In genomic region chr7:87219545-87220025, GRCh38 we compare ENCODE assay signal across 8 cellular contexts. TPM values are rescaled to one million over a fixed set of nuclear protein-coding genes. Genes with fewer than 3 reads are reported as not detected.
DNase-seq lines count a peak whose midpoint lies in the region; ATAC-seq lines count a peak whose summit lies in the region.

TMEM243 (minus strand) TSS chr7:87219732; CDS start chr7:87219503, 229 bp downstream.

- peaks cover 22% of the 10 kb centered on the region for H3K27me3 ChIP-seq in ACC112 (ENCODE audit: insufficient read depth, low read length)

- H3K9me3 Mint-ChIP-seq in activated CD4-positive, alpha-beta memory T cell treated with anti-CD3 and anti-CD28 coated beads for 36 hours, result no peaks in the 10 kb centered on the region

- H3K27ac ChIP-seq in ACC112 (ENCODE audit: low read depth, low read length), result peak within 1 kb of the TSS; percentile 44

- H3K36me3 ChIP-seq in ACC112 (ENCODE audit: insufficient read depth, low read length), result 0 out of 2 replicates have a peak, but pooled peaks cover 6% of the 10 kb centered on the region

- intact Hi-C loops in activated CD4-positive, alpha-beta memory T cell treated with anti-CD3 and anti-CD28 coated beads for 36 hours (cut with micrococcal nuclease), result loop anchor here (1.0 to 5.0 kb wide), 6 partner anchors 17 to 998 kb away; partner anchors contain the start of genes ADAM22 and CROT

- DNase-seq in NCI-H774 (lab: John Stamatoyannopoulos, UW) (peak; percentile 42), ecto neural progenitor cell (ENCODE audit: low spot score) (peak; percentile 71), lung microvascular endothelial cell (ENCODE audit: low read depth in 2 of 2) (peak; percentile 36 to 83)
- peak; percentile 90 for DNase-seq in activated CD4-positive, alpha-beta memory T cell treated with anti-CD3 and anti-CD28 coated beads for 36 hours
- DNase-seq in stimulated activated CD8-positive, alpha-beta memory T cell treated with anti-CD3 and anti-CD28 coated beads, Interleukin-12 subunit alpha, Interleukin-12 subunit beta, amount 100 ng/mL, for 1 hour (ENCODE audit: low read depth), result peak; percentile 72

- H3K4me3 Mint-ChIP-seq in activated CD4-positive, alpha-beta memory T cell treated with anti-CD3 and anti-CD28 coated beads for 36 hours, result peak within 1 kb of the TSS; percentile 99

- POLR2A ChIA-PET in activated CD4-positive, alpha-beta memory T cell treated with anti-CD3 and anti-CD28 coated beads for 36 hours (lab: Charles Lee), result interaction anchor here (1.0 to 7.3 kb wide), 7 partner anchors 11 to 285 kb away, joined by 3 to 104 read pairs (median 5); partner anchors contain the start of genes CROT and DMTF1

- H3K79me2 ChIP-seq in ACC112 (ENCODE audit: control insufficient read depth, insufficient read depth, low read length, unreplicated experiment), result peaks cover 26% of the 10 kb centered on the region

- ATAC-seq in GM18519 (IDR thresholded peaks at IDR 0.05; ENCODE audit: low FRiP score, unreplicated experiment), result peak; percentile 34
- peak; percentile 60 for ATAC-seq in HG03045 (IDR thresholded peaks at IDR 0.05; ENCODE audit: unreplicated experiment)

- peaks cover 32% of the 10 kb centered on the region for H3K4me1 Mint-ChIP-seq in activated CD4-positive, alpha-beta memory T cell treated with anti-CD3 and anti-CD28 coated beads for 36 hours (ENCODE audit: low read depth)

- peak within 1 kb of the TSS; percentile 97 for H3K4me3 ChIP-seq in ACC112 (ENCODE audit: low read depth, low read length)

- H3K27me3 Mint-ChIP-seq in activated CD4-positive, alpha-beta memory T cell treated with anti-CD3 and anti-CD28 coated beads for 36 hours, result no peaks in the 10 kb centered on the region

- CTCF ChIA-PET in activated CD4-positive, alpha-beta memory T cell treated with anti-CD3 and anti-CD28 coated beads for 36 hours (lab: Charles Lee), result interaction anchor here (0.9 to 5.9 kb wide), 5 partner anchors 17 to 160 kb away, joined by 3 to 53 read pairs (median 4); partner anchors contain the start of genes DMTF1 and ELAPOR2

- H3K4me1 ChIP-seq in ACC112 (ENCODE audit: control insufficient read depth, insufficient read depth, low read length, unreplicated experiment), result peaks cover 13% of the 10 kb centered on the region

- peaks cover 21% of the 10 kb centered on the region for H3K36me3 Mint-ChIP-seq in activated CD4-positive, alpha-beta memory T cell treated with anti-CD3 and anti-CD28 coated beads for 36 hours

- peak within 1 kb of the TSS; percentile 98 for H2AFZ ChIP-seq in ACC112 (ENCODE audit: low read length, unreplicated experiment)

- peak within 1 kb of the TSS; percentile 96 for H3K27ac Mint-ChIP-seq in activated CD4-positive, alpha-beta memory T cell treated with anti-CD3 and anti-CD28 coated beads for 36 hours

RNA-seq across cellular contexts. Expression of gene TMEM243, which starts in this region (rescaled TPM):
- total RNA-seq in activated CD4-positive, alpha-beta memory T cell treated with anti-CD3 and anti-CD28 coated beads for 36 hours, result 10 to 100 TPM; 44.7 to 47.8 TPM
- 4.2 and 10.2 TPM in 2 replicates for total RNA-seq in lung microvascular endothelial cell

Comparison
In these comparisons a context has a peak if more than half of its experiments do, and no peak if none do; other contexts are left out.
1. Peak in every context shown above with its lines: DNase-seq, ATAC-seq, H3K4me3 ChIP-seq and H3K27ac ChIP-seq.